25 cellular contexts compared by ENCODE assay signal in genomic region chr14:97523936-97524335, GRCh38.
A peak's percentile ranks its signal among the peaks of the same experiment; 100 is the strongest.
DNase-seq lines count a peak whose midpoint lies in the region; ATAC-seq, FAIRE-seq and TF ChIP-seq lines count a peak whose summit lies in the region.
"Had no signal": no experiment of that assay in that cellular context is flagged by ENCODE, and none has a peak within 500 bp of the region (broad histone marks: within the 10 kb centered on the region; RNA-seq: fewer than 3 reads in every experiment).

No MANE protein-coding gene starts in this region.

- no peaks in the 10 kb centered on the region for H4K20me1 ChIP-seq in hepatocyte (ENCODE audit: insufficient read depth, poor library complexity, severe bottlenecking)

- intact Hi-C loops in activated CD8-positive, alpha-beta T cell treated with anti-CD3 and anti-CD28 coated beads for 36 hours (cut with micrococcal nuclease): no loop called here

- no peak overlapping the region for H2AFZ ChIP-seq in hepatocyte

- no peaks in the 10 kb centered on the region for H3K27me3 ChIP-seq in hepatocyte

- 42% methylated on average over 3 of the region's 3 CpGs for WGBS in hepatocyte (ENCODE audit: low lambda C conversion rate, missing lambda C conversion rate)

- H3K27ac ChIP-seq in RWPE1: peak overlapping the region; percentile 59; the same call in 1 of the 2 replicates
- no peak overlapping the region for H3K27ac ChIP-seq in hepatocyte
- H3K27ac ChIP-seq: 22Rv1 had no signal

- no peaks in the 10 kb centered on the region for H3K9me3 ChIP-seq in hepatocyte (ENCODE audit: low read depth)

- ATAC-seq in activated CD8-positive, alpha-beta T cell treated with anti-CD3 and anti-CD28 coated beads, Interleukin-2, amount 10 ng/mL, durations not matched to agents 7 days and 5 days: no peak
- ATAC-seq in activated CD8-positive, alpha-beta T cell treated with anti-CD3 and anti-CD28 coated beads for 36 hours: no peak
- no peak for ATAC-seq in HG02571 (IDR thresholded peaks at IDR 0.05; ENCODE audit: unreplicated experiment)
- ATAC-seq: activated CD4-positive, CD25-positive, alpha-beta regulatory T cell treated with anti-CD3 and anti-CD28 coated beads, Interleukin-2, amount 50 U/mL, for 24 hours had no signal

- no peaks in the 10 kb centered on the region for H3K36me3 Mint-ChIP-seq in activated CD8-positive, alpha-beta T cell treated with anti-CD3 and anti-CD28 coated beads, Interleukin-2, amount 10 ng/mL, durations not matched to agents 7 days and 5 days (ENCODE audit: low read depth)
- no peaks in the 10 kb centered on the region for H3K36me3 Mint-ChIP-seq in activated CD8-positive, alpha-beta T cell treated with anti-CD3 and anti-CD28 coated beads for 36 hours (ENCODE audit: low read depth)
- H3K36me3 Mint-ChIP-seq: IgD-negative memory B cell had no signal

- no peaks in the 10 kb centered on the region for H3K4me1 ChIP-seq in hepatocyte (ENCODE audit: insufficient read depth)

- CTCF ChIA-PET in activated CD8-positive, alpha-beta T cell treated with anti-CD3 and anti-CD28 coated beads, Interleukin-2, amount 10 ng/mL, durations not matched to agents 7 days and 5 days (lab: Charles Lee): no interaction called here
- CTCF ChIA-PET in activated CD8-positive, alpha-beta T cell treated with anti-CD3 and anti-CD28 coated beads for 36 hours (lab: Charles Lee): no interaction called here
- CTCF ChIA-PET in RWPE1 (lab: Yijun Ruan, JAX): interaction anchor here (0.6 kb wide), 1 partner anchor 45 kb away, joined by 3 read pairs; no protein-coding TSS in a partner anchor

- peaks cover 7% of the 10 kb centered on the region for H3K27me3 Mint-ChIP-seq in activated CD8-positive, alpha-beta T cell treated with anti-CD3 and anti-CD28 coated beads, Interleukin-2, amount 10 ng/mL, durations not matched to agents 7 days and 5 days (ENCODE audit: low read depth)
- H3K27me3 Mint-ChIP-seq in activated CD8-positive, alpha-beta T cell treated with anti-CD3 and anti-CD28 coated beads for 36 hours: no peaks in the 10 kb centered on the region
- H3K27me3 Mint-ChIP-seq: IgD-negative memory B cell had no signal

- no peaks in the 10 kb centered on the region for H3K9me3 Mint-ChIP-seq in activated CD8-positive, alpha-beta T cell treated with anti-CD3 and anti-CD28 coated beads, Interleukin-2, amount 10 ng/mL, durations not matched to agents 7 days and 5 days (ENCODE audit: insufficient read depth)
- no peaks in the 10 kb centered on the region for H3K9me3 Mint-ChIP-seq in activated CD8-positive, alpha-beta T cell treated with anti-CD3 and anti-CD28 coated beads for 36 hours

- FAIRE-seq in urothelium cell line (lab: Jason Lieb, UNC): no peak
- FAIRE-seq: GM19239 had no signal

- no peaks in the 10 kb centered on the region for H3K36me3 ChIP-seq in hepatocyte (replicated peaks; ENCODE audit: insufficient read depth, low read depth)

- peak overlapping the region; percentile 9 for H3K27ac Mint-ChIP-seq in activated CD8-positive, alpha-beta T cell treated with anti-CD3 and anti-CD28 coated beads, Interleukin-2, amount 10 ng/mL, durations not matched to agents 7 days and 5 days
- no peak overlapping the region for H3K27ac Mint-ChIP-seq in activated CD8-positive, alpha-beta T cell treated with anti-CD3 and anti-CD28 coated beads for 36 hours
- H3K27ac Mint-ChIP-seq: activated CD4-positive, alpha-beta memory T cell treated with anti-CD3 and anti-CD28 coated beads, Interleukin-2, amount 10 ng/mL, durations not matched to agents 7 days and 5 days; IgD-negative memory B cell had no signal

- no peaks in the 10 kb centered on the region for H3K79me2 ChIP-seq in hepatocyte

- no peak overlapping the region for H3K4me2 ChIP-seq in hepatocyte

- no peak overlapping the region for H3K4me3 Mint-ChIP-seq in activated CD8-positive, alpha-beta T cell treated with anti-CD3 and anti-CD28 coated beads, Interleukin-2, amount 10 ng/mL, durations not matched to agents 7 days and 5 days
- no peak overlapping the region for H3K4me3 Mint-ChIP-seq in activated CD8-positive, alpha-beta T cell treated with anti-CD3 and anti-CD28 coated beads for 36 hours
- H3K4me3 Mint-ChIP-seq: activated CD4-positive, alpha-beta memory T cell treated with anti-CD3 and anti-CD28 coated beads, Interleukin-2, amount 10 ng/mL, durations not matched to agents 7 days and 5 days; IgD-negative memory B cell had no signal

- no peak overlapping the region for H3K4me3 ChIP-seq in hepatocyte
- H3K4me3 ChIP-seq: lung had no signal

- no peak for DNase-seq in activated CD8-positive, alpha-beta T cell treated with anti-CD3 and anti-CD28 coated beads, Interleukin-2, amount 10 ng/mL, durations not matched to agents 7 days and 5 days
- no peak for DNase-seq in activated CD8-positive, alpha-beta T cell treated with anti-CD3 and anti-CD28 coated beads for 36 hours
- DNase-seq in RWPE1 (ENCODE audit: low spot score) (peak; percentile 75), hepatocyte (ENCODE audit: low spot score) (peak; percentile 35), urothelium cell line (ENCODE audit: low spot score) (peak; percentile 56), midbrain (lab: John Stamatoyannopoulos, UW) (no peak), mucosa of gallbladder (ENCODE audit: low spot score) (no peak)
- DNase-seq: activated CD4-positive, alpha-beta memory T cell treated with anti-CD3 and anti-CD28 coated beads, Interleukin-2, amount 10 ng/mL, durations not matched to agents 7 days and 5 days; activated naive CD4-positive, alpha-beta T cell; activated T-cell treated with anti-CD3 and anti-CD28 coated beads, Interleukin-2, amount 50 U/mL, for 1 hour; AML-193; amniotic stem cell; central memory CD4-positive, alpha-beta T cell; DMS79 treated with DMSO at 0.1 percent for 48 hours; NCI-H2171 treated with DMSO at 0.1 percent for 48 hours; NCI-H526 treated with DMSO at 0.1 percent for 48 hours; SHP77; stimulated activated CD4-positive, alpha-beta T cell treated with anti-CD3 and anti-CD28 coated beads, Interleukin-4, amount 100 ng/mL, for 1 hour; stimulated activated naive CD4-positive, alpha-beta T cell had no signal

- peaks cover 20% of the 10 kb centered on the region for H3K4me1 Mint-ChIP-seq in activated CD8-positive, alpha-beta T cell treated with anti-CD3 and anti-CD28 coated beads, Interleukin-2, amount 10 ng/mL, durations not matched to agents 7 days and 5 days (ENCODE audit: low read depth)
- H3K4me1 Mint-ChIP-seq in activated CD8-positive, alpha-beta T cell treated with anti-CD3 and anti-CD28 coated beads for 36 hours (ENCODE audit: low read depth): peaks cover 8% of the 10 kb centered on the region

- TF ChIP-seq CTCF in activated CD8-positive, alpha-beta T cell treated with anti-CD3 and anti-CD28 coated beads for 36 hours (IDR thresholded peaks at IDR 0.05): no peak
- TF ChIP-seq CTCF in RWPE1 (conservative IDR thresholded peaks at IDR 0.05; ENCODE audit: low read depth) (no peak), hepatocyte (IDR thresholded peaks at IDR 0.05; ENCODE audit: poor library complexity) (no peak)

- no peaks in the 10 kb centered on the region for H3K9me2 ChIP-seq in hepatocyte (replicated peaks; ENCODE audit: insufficient read depth)

- POLR2A ChIA-PET in activated CD8-positive, alpha-beta T cell treated with anti-CD3 and anti-CD28 coated beads, Interleukin-2, amount 10 ng/mL, durations not matched to agents 7 days and 5 days (lab: Charles Lee): no interaction called here
- POLR2A ChIA-PET in activated CD8-positive, alpha-beta T cell treated with anti-CD3 and anti-CD28 coated beads for 36 hours (lab: Charles Lee): interaction anchor here (0.8 kb wide), 1 partner anchor 11 kb away, joined by 3 read pairs; no protein-coding TSS in a partner anchor
- POLR2A ChIA-PET in RWPE1 (lab: Yijun Ruan, JAX; ENCODE audit: low non-redundant PET): no interaction called here

Comparison
In these comparisons a context has a peak if more than half of its experiments do, and no peak if none do; other contexts are left out.
1. DNase-seq: peak in RWPE1 (single experiment), hepatocyte (single experiment) and urothelium cell line (single experiment); none in activated CD8-positive, alpha-beta T cell treated with anti-CD3 and anti-CD28 coated beads, Interleukin-2, amount 10 ng/mL, durations not matched to agents 7 days and 5 days (single experiment), activated CD8-positive, alpha-beta T cell treated with anti-CD3 and anti-CD28 coated beads for 36 hours (single experiment), midbrain (single experiment) and mucosa of gallbladder (single experiment).